ENCODE assay signal across 13 cellular contexts in genomic region chr2:25491966-25492532, GRCh38.
A peak's percentile ranks its signal among the peaks of the same experiment; 100 is the strongest.
DNase-seq lines count a peak whose midpoint lies in the region; TF ChIP-seq lines count a peak whose summit lies in the region.
"Had no signal": no experiment of that assay in that cellular context is flagged by ENCODE, and none has a peak within 500 bp of the region (broad histone marks: within the 10 kb centered on the region; RNA-seq: fewer than 3 reads in every experiment).

No MANE protein-coding gene starts in this region.

- H3K4me3 ChIP-seq in LNCaP clone FGC (ENCODE audit: low read depth, low read length) (no peak overlapping the region), astrocyte of the cerebellum (ENCODE audit: low read depth, low read length) (no peak overlapping the region)
- H3K4me3 ChIP-seq: adrenal gland, SK-N-MC had no signal

- DNase-seq in AG20443 (ENCODE audit: low spot score) (peak; percentile 40), LNCaP clone FGC (ENCODE audit: low read depth) (peak; percentile 52), astrocyte of the cerebellum (ENCODE audit: low read depth) (peak; percentile 59), lung microvascular endothelial cell (ENCODE audit: low read depth in 2 of 2) (peak; percentile 23 to 55), NCI-H226 (no peak), putamen (ENCODE audit: low spot score) (no peak), MV-4-11 (lab: John Stamatoyannopoulos, UW) (no peak), NCI-H1092 (lab: John Stamatoyannopoulos, UW) (no peak)
- DNase-seq: activated CD8-positive, alpha-beta memory T cell treated with anti-CD3 and anti-CD28 coated beads, Interleukin-2, amount 50 U/mL, for 48 hours; adrenal gland; naive thymus-derived CD4-positive, alpha-beta T cell; NCI-H1436 had no signal

- TF ChIP-seq CTCF in LNCaP clone FGC (IDR thresholded peaks at IDR 0.05; ENCODE audit: control insufficient read depth, extremely low read depth, insufficient read depth): no peak
- no peak for TF ChIP-seq CTCF in astrocyte of the cerebellum (IDR thresholded peaks at IDR 0.05; ENCODE audit: low read depth, low read length, missing control alignments)

- in situ Hi-C loops in astrocyte of the cerebellum (cut with HindIII; ENCODE audit: low sequenced_read_pairs): no loop called here

Comparison
In these comparisons a context has a peak if more than half of its experiments do, and no peak if none do; other contexts are left out.
1. DNase-seq: peak in AG20443 (single experiment), LNCaP clone FGC (single experiment), astrocyte of the cerebellum (single experiment) and lung microvascular endothelial cell (2 of 2); none in NCI-H226 (single experiment), putamen (single experiment), MV-4-11 (single experiment) and NCI-H1092 (single experiment).